12 cellular contexts compared by ENCODE assay signal in the genomic region with DNA sequence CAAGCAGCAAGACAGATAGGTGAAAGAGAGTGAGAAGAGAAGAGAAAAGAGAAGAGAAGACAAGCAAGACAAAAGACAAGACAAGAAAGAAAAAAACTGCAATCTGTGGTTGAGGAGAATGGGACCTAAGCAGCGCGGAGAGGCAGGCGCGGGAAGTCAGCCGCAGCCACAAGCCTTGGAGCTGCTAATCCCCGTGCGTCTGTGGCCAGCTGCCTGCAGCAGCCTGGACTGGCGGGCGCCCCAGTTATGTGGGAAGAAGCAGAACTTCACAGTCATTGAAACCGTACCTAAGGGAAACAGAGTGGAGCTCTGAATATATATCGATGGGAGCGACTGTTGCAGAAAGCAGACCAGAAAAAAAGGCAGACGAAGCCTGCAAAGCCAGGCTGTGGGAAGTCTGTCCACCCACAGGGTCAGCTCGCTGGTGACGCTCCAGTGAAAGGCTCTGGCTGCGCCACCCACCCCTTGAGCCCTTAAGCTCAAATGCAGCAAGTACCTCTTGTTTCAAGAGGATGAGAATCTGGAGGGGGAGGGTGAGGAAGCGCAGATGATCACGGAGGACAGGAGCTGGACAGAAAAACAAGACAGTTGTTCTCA. TPM values are rescaled to one million over a fixed set of nuclear protein-coding genes. Genes with fewer than 3 reads are reported as not detected.
A peak's percentile ranks its signal among the peaks of the same experiment; 100 is the strongest.
DNase-seq lines count a peak whose midpoint lies in the region; ATAC-seq and TF ChIP-seq lines count a peak whose summit lies in the region.
"Had no signal": no experiment of that assay in that cellular context is flagged by ENCODE, and none has a peak within 500 bp of the region (broad histone marks: within the 10 kb centered on the region; RNA-seq: fewer than 3 reads in every experiment).

No MANE protein-coding gene starts in this region.

- no peak overlapping the region for H3K4me2 ChIP-seq in DND-41 (ENCODE audit: insufficient read depth, low read length)

- H3K27ac ChIP-seq in DND-41 (ENCODE audit: low read length) (no peak overlapping the region), ectodermal cell (ENCODE audit: insufficient read depth, low read depth, low read length, poor library complexity, severe bottlenecking) (peak overlapping the region; percentile 16)
- H3K27ac ChIP-seq: esophagus muscularis mucosa had no signal

- H4K20me1 ChIP-seq in DND-41 (ENCODE audit: insufficient read depth, low read length) = no peaks in the 10 kb centered on the region

- no peak overlapping the region for H3K4me3 ChIP-seq in DND-41 (ENCODE audit: low read depth in 1 of 2, low read length in 2 of 2)
- H3K4me3 ChIP-seq in ectodermal cell (ENCODE audit: insufficient read depth, low read depth, low read length) = no peak overlapping the region
- H3K4me3 ChIP-seq: esophagus muscularis mucosa had no signal

- peaks cover 7 to 21% of the 10 kb centered on the region in 2 donors for H3K4me1 Mint-ChIP-seq in natural killer cell treated with Interleukin-12 subunit alpha and Interleukin-12 subunit beta and Interleukin-15 and Interleukin-18, amount 100 ng/mL, for 72 hours (ENCODE audit: low read depth in 2 of 2)

- TF ChIP-seq CTCF in DND-41 (IDR thresholded peaks at IDR 0.05; ENCODE audit: borderline replicate concordance, extremely low read depth, low read length, poor library complexity, severe bottlenecking) = no peak

- H3K9me3 ChIP-seq in DND-41 (ENCODE audit: insufficient read depth, low read length, severe bottlenecking) (no peaks in the 10 kb centered on the region), ectodermal cell (ENCODE audit: control insufficient read depth, low read length) (no peaks in the 10 kb centered on the region)
- H3K9me3 ChIP-seq: esophagus muscularis mucosa had no signal

- H3K27me3 Mint-ChIP-seq in natural killer cell treated with Interleukin-12 subunit alpha and Interleukin-12 subunit beta and Interleukin-15 and Interleukin-18, amount 100 ng/mL, for 72 hours = peaks cover 0 to 13% of the 10 kb centered on the region in 2 donors

- H3K9me3 Mint-ChIP-seq in natural killer cell treated with Interleukin-12 subunit alpha and Interleukin-12 subunit beta and Interleukin-15 and Interleukin-18, amount 100 ng/mL, for 72 hours = no peaks in the 10 kb centered on the region

- H3K79me2 ChIP-seq in DND-41 (ENCODE audit: insufficient read depth, low read length) = no peaks in the 10 kb centered on the region

- H3K36me3 Mint-ChIP-seq in natural killer cell treated with Interleukin-12 subunit alpha and Interleukin-12 subunit beta and Interleukin-15 and Interleukin-18, amount 100 ng/mL, for 72 hours = peaks cover under 1% of the 10 kb centered on the region

- DNase-seq in DND-41 (peak; percentile 25), MV-4-11 (lab: John Stamatoyannopoulos, UW) (peak; percentile 85), SKM-1 treated with dmso at 0.1 percent for 144 hours (lab: John Stamatoyannopoulos, UW; ENCODE audit: unreplicated experiment) (no peak), left lobe of liver (ENCODE audit: low spot score) (no peak), inferior parietal cortex (ENCODE audit: extremely low spot score) (no peak)
- no peak for DNase-seq in natural killer cell treated with Interleukin-12 subunit alpha and Interleukin-12 subunit beta and Interleukin-15 and Interleukin-18, amount 100 ng/mL, for 72 hours (ENCODE audit: low spot score)
- DNase-seq: activated naive CD4-positive, alpha-beta T cell; NCI-H2081 treated with DMSO at 0.1 percent for 48 hours; T1000 had no signal

- WGBS in ectodermal cell, 2 experiments = 60 to 66% methylated on average over 17 to 18 of the region's 18 CpGs

- no peak overlapping the region for H2AFZ ChIP-seq in DND-41 (ENCODE audit: low read depth, low read length)

- H3K4me3 Mint-ChIP-seq in natural killer cell treated with Interleukin-12 subunit alpha and Interleukin-12 subunit beta and Interleukin-15 and Interleukin-18, amount 100 ng/mL, for 72 hours = peak overlapping the region; percentile 61

- H3K4me1 ChIP-seq in DND-41 (ENCODE audit: insufficient read depth, low read length) (no peaks in the 10 kb centered on the region), ectodermal cell (ENCODE audit: control insufficient read depth, insufficient read depth, low read length) (no peaks in the 10 kb centered on the region)
- H3K4me1 ChIP-seq: esophagus muscularis mucosa had no signal

- ATAC-seq in DND-41 (ENCODE audit: insufficient read depth, low read depth) (peak; percentile 82), GM19035 (IDR thresholded peaks at IDR 0.05; ENCODE audit: unreplicated experiment) (no peak), left lobe of liver (no peak)
- ATAC-seq in natural killer cell treated with Interleukin-12 subunit alpha and Interleukin-12 subunit beta and Interleukin-15 and Interleukin-18, amount 100 ng/mL, for 72 hours = peak in 1 of 2 donors; percentile 56

- H3K27me3 ChIP-seq in DND-41 (ENCODE audit: insufficient read depth, low read length, poor library complexity) (no peaks in the 10 kb centered on the region), ectodermal cell (ENCODE audit: control insufficient read depth, insufficient read depth, low read length, poor library complexity, severe bottlenecking) (no peaks in the 10 kb centered on the region)
- H3K27me3 ChIP-seq: esophagus muscularis mucosa had no signal

- no peak overlapping the region for H3K9ac ChIP-seq in DND-41 (ENCODE audit: low read depth, low read length)

- no peaks in the 10 kb centered on the region for H3K36me3 ChIP-seq in DND-41 (ENCODE audit: insufficient read depth, low read length)
- no peaks in the 10 kb centered on the region for H3K36me3 ChIP-seq in ectodermal cell (ENCODE audit: control insufficient read depth, insufficient read depth, low read length)
- H3K36me3 ChIP-seq: esophagus muscularis mucosa had no signal

- H3K27ac Mint-ChIP-seq in natural killer cell treated with Interleukin-12 subunit alpha and Interleukin-12 subunit beta and Interleukin-15 and Interleukin-18, amount 100 ng/mL, for 72 hours = no peak overlapping the region

RNA-seq across cellular contexts. Expression of gene KCNE5, which starts 24.8 kb away (rescaled TPM):
- 1.00 TPM for polyA plus RNA-seq in ectodermal cell (2013, experiment 1 of 4)
- 2.2 TPM for polyA plus RNA-seq in ectodermal cell (2013, experiment 2 of 4)
- polyA plus RNA-seq in ectodermal cell (2013, experiment 3 of 4) = 1.7 TPM
- 1.4 TPM for polyA plus RNA-seq in ectodermal cell (2013, experiment 4 of 4)
- 1 to 10 TPM in 1 of 2 donors, under 1 TPM in 1; 0.83 to 1.1 TPM for total RNA-seq in natural killer cell treated with Interleukin-12 subunit alpha and Interleukin-12 subunit beta and Interleukin-15 and Interleukin-18, amount 100 ng/mL, for 72 hours
- not detected for total RNA-seq in left lobe of liver
- total RNA-seq: esophagus muscularis mucosa had no signal

Comparison
In these comparisons a context has a peak if more than half of its experiments do, and no peak if none do; other contexts are left out.
1. DNase-seq: peak in DND-41 (single experiment) and MV-4-11 (single experiment); none in natural killer cell treated with Interleukin-12 subunit alpha and Interleukin-12 subunit beta and Interleukin-15 and Interleukin-18, amount 100 ng/mL, for 72 hours (single experiment), SKM-1 treated with dmso at 0.1 percent for 144 hours (single experiment), left lobe of liver (single experiment) and inferior parietal cortex (single experiment).